Comparison of ENCODE assay signal across 10 cellular contexts in genomic region chr15:101169457-101170071, GRCh38.
DNase-seq lines count a peak whose midpoint lies in the region; FAIRE-seq and TF ChIP-seq lines count a peak whose summit lies in the region.
"Had no signal": no experiment of that assay in that cellular context is flagged by ENCODE, and none has a peak within 500 bp of the region (broad histone marks: within the 10 kb centered on the region; RNA-seq: fewer than 3 reads in every experiment).

No MANE protein-coding gene starts in this region.

- peaks cover 23 to 32% of the 10 kb centered on the region in 2 donors for H3K4me1 ChIP-seq in ascending aorta
- H3K4me1 ChIP-seq in neural progenitor cell, result peaks cover 13% of the 10 kb centered on the region
- H3K4me1 ChIP-seq in ovary (ENCODE audit: insufficient read depth), result peaks cover 9% of the 10 kb centered on the region
- H3K4me1 ChIP-seq: uterus had no signal

- H3K4me3 ChIP-seq in ascending aorta (no peak overlapping the region), neural progenitor cell (no peak overlapping the region), ovary (no peak overlapping the region)
- H3K4me3 ChIP-seq: uterus had no signal

- no peaks in the 10 kb centered on the region for H4K20me1 ChIP-seq in neural progenitor cell (ENCODE audit: low read depth)

- H2AFZ ChIP-seq in neural progenitor cell (replicated peaks), result no peak overlapping the region

- no peaks in the 10 kb centered on the region for H3K79me2 ChIP-seq in neural progenitor cell (ENCODE audit: low read depth)

- TF ChIP-seq CTCF in ascending aorta (IDR thresholded peaks at IDR 0.05), result no peak
- TF ChIP-seq CTCF in neural progenitor cell (IDR thresholded peaks at IDR 0.05), result no peak
- TF ChIP-seq CTCF in ovary (IDR thresholded peaks at IDR 0.05), result no peak

- H3K9ac ChIP-seq in neural progenitor cell, result no peak overlapping the region

- peak overlapping the region; percentile 94 for H3K27ac ChIP-seq in ascending aorta
- no peak overlapping the region for H3K27ac ChIP-seq in neural progenitor cell
- H3K27ac ChIP-seq in ovary, result no peak overlapping the region

- peaks cover 36% of the 10 kb centered on the region for H3K9me3 Mint-ChIP-seq in neural progenitor cell

- H3K9me3 ChIP-seq in ascending aorta, result peaks cover 11 to 15% of the 10 kb centered on the region in 2 donors
- no peaks in the 10 kb centered on the region for H3K9me3 ChIP-seq in neural progenitor cell (ENCODE audit: low read depth)
- peaks cover 0 to 6% of the 10 kb centered on the region in 2 donors for H3K9me3 ChIP-seq in ovary

- WGBS in ovary, 3 donors, result 80 to 87% (median 81%) methylated on average over 18 to 19 of the region's 19 CpGs

- TF ChIP-seq EP300 in ovary (IDR thresholded peaks at IDR 0.05), result no peak

- DNase-seq in AG08395 (ENCODE audit: low spot score) (peak; percentile 43), EL (peak; percentile 49), ascending aorta (ENCODE audit: low spot score in 2 of 2) (no peak), neural progenitor cell (ENCODE audit: low spot score) (no peak), urothelium cell line (ENCODE audit: low spot score) (no peak), ovary (no peak), SKM-1 (lab: John Stamatoyannopoulos, UW; ENCODE audit: unreplicated experiment) (no peak)
- DNase-seq in stimulated activated naive CD4-positive, alpha-beta T cell treated with Interleukin-2 at 50 U/mL for 16 hours (lab: John Stamatoyannopoulos, UW), result no peak
- DNase-seq: NCI-H146, uterus had no signal

- H3K27me3 ChIP-seq in ascending aorta (no peaks in the 10 kb centered on the region), neural progenitor cell (no peaks in the 10 kb centered on the region), ovary (no peaks in the 10 kb centered on the region)
- H3K27me3 ChIP-seq: uterus had no signal

- no peak for FAIRE-seq in urothelium cell line (lab: Jason Lieb, UNC)

- H3K4me2 ChIP-seq in neural progenitor cell, result no peak overlapping the region

- intact Hi-C loops in ascending aorta (cut with DNase I) (no loop called here), ovary (cut with DNase I) (loop anchor here in 2 of 4 donors (10.0 kb wide), 2 partner anchors 75 to 1995 kb away; no protein-coding TSS in a partner anchor)

- peaks cover 22% of the 10 kb centered on the region for H3K36me3 Mint-ChIP-seq in neural progenitor cell

- peaks cover 7% of the 10 kb centered on the region for H3K27me3 Mint-ChIP-seq in neural progenitor cell (ENCODE audit: insufficient read depth, low read depth)

- no peak overlapping the region for H3K4me3 Mint-ChIP-seq in neural progenitor cell

- TF ChIP-seq POLR2A in ovary (IDR thresholded peaks at IDR 0.05), result no peak

- H3K36me3 ChIP-seq in ascending aorta, result peaks cover 2 to 3% of the 10 kb centered on the region in 2 donors
- H3K36me3 ChIP-seq in neural progenitor cell, result no peaks in the 10 kb centered on the region
- H3K36me3 ChIP-seq in ovary, result no peaks in the 10 kb centered on the region
- H3K36me3 ChIP-seq: uterus had no signal

- H3K4me1 Mint-ChIP-seq in neural progenitor cell, result peaks cover 22% of the 10 kb centered on the region

- no peaks in the 10 kb centered on the region for H3F3A ChIP-seq in neural progenitor cell (ENCODE audit: low read depth)

- peak overlapping the region; percentile 23 for H3K27ac Mint-ChIP-seq in neural progenitor cell

Comparison
In these comparisons a context has a peak if more than half of its experiments do, and no peak if none do; other contexts are left out.
1. DNase-seq: peak in AG08395 (single experiment) and EL (single experiment); none in ascending aorta (0 of 2), neural progenitor cell (single experiment), urothelium cell line (single experiment), ovary (0 of 5), SKM-1 (single experiment) and stimulated activated naive CD4-positive, alpha-beta T cell treated with Interleukin-2 at 50 U/mL for 16 hours (single experiment).
2. H3K27ac ChIP-seq: peak in ascending aorta (2 of 2); none in neural progenitor cell (single experiment) and ovary (0 of 2).